ENCODE assay signal across 30 cellular contexts in genomic region chr3:88321696-88322095, GRCh38.
DNase-seq lines count a peak whose midpoint lies in the region; ATAC-seq and TF ChIP-seq lines count a peak whose summit lies in the region.
"Had no signal": no experiment of that assay in that cellular context is flagged by ENCODE, and none has a peak within 500 bp of the region (broad histone marks: within the 10 kb centered on the region; RNA-seq: fewer than 3 reads in every experiment).

No MANE protein-coding gene starts in this region.

- peak; percentile 62 for DNase-seq in HT1080 (ENCODE audit: low read depth)
- DNase-seq in NCI-H748 treated with DMSO at 0.1 percent for 48 hours (lab: John Stamatoyannopoulos, UW): peak; percentile 9
- DNase-seq in fibroblast of gingiva (ENCODE audit: low read depth): peak; percentile 18
- DNase-seq in sciatic nerve (ENCODE audit: low spot score): no peak
- DNase-seq in MV-4-11 (lab: John Stamatoyannopoulos, UW): no peak
- no peak for DNase-seq in hepatocyte (ENCODE audit: low spot score)
- no peak for DNase-seq in suprapubic skin (ENCODE audit: low spot score in 2 of 2)
- no peak for DNase-seq in smooth muscle cell (lab: John Stamatoyannopoulos, UW; ENCODE audit: unreplicated experiment)
- DNase-seq: activated CD4-positive, alpha-beta T cell treated with anti-CD3 and anti-CD28 coated beads, Interleukin-2, amount 10 ng/mL, durations not matched to agents 24 days and 14 days; activated effector memory CD4-positive, alpha-beta T cell treated with Interleukin-2 at 50 U/mL for 16 hours; anterior cingulate cortex; Caco-2; cortex of kidney; DMS79 treated with DMSO at 0.1 percent for 48 hours; effector memory CD4-positive, alpha-beta T cell; GDM1; midbrain; naive thymus-derived CD8-positive, alpha-beta T cell; NCI-H1436 treated with DMSO at 0.1 percent for 48 hours; NCI-H2171 treated with DMSO at 0.1 percent for 48 hours; NCI-H510A treated with DMSO at 0.1 percent for 48 hours; stimulated activated naive B cell treated with anti-CD40 and anti-IgM and Interleukin-4, amounts not matched to agents 10 μg/mL and 1 μg/mL and 100 μg/mL, for 72 hours; T1000; upper lobe of right lung had no signal

- no peak overlapping the region for H3K4me3 ChIP-seq in hepatocyte
- H3K4me3 ChIP-seq in suprapubic skin: no peak overlapping the region
- no peak overlapping the region for H3K4me3 ChIP-seq in smooth muscle cell
- H3K4me3 ChIP-seq: BLaER1 treated with 17β-estradiol and CSF1 and Interleukin-3, amounts not matched to agents 10 nM and 100 nM; cardiac muscle cell; SJSA1; upper lobe of right lung had no signal

- 44% methylated on average over 2 of the region's 2 CpGs for WGBS in hepatocyte (ENCODE audit: low lambda C conversion rate, missing lambda C conversion rate)
- 38% methylated on average over 2 of the region's 2 CpGs for WGBS in suprapubic skin
- 53% methylated on average over 2 of the region's 2 CpGs for WGBS in smooth muscle cell (ENCODE audit: low lambda C conversion rate)

- TF ChIP-seq EP300 in suprapubic skin (IDR thresholded peaks at IDR 0.05): no peak

- TF ChIP-seq POLR2A in suprapubic skin (IDR thresholded peaks at IDR 0.05): no peak

- H3K4me2 ChIP-seq in hepatocyte (no peak overlapping the region), smooth muscle cell (no peak overlapping the region)
- H3K4me2 ChIP-seq: BLaER1 treated with 17β-estradiol and CSF1 and Interleukin-3, amounts not matched to agents 10 nM and 100 nM had no signal

- no peaks in the 10 kb centered on the region for H3K79me2 ChIP-seq in hepatocyte
- H3K79me2 ChIP-seq in smooth muscle cell (ENCODE audit: low read depth): no peaks in the 10 kb centered on the region

- no peaks in the 10 kb centered on the region for H3F3A ChIP-seq in smooth muscle cell (ENCODE audit: low read depth)

- TF ChIP-seq CTCF in hepatocyte (IDR thresholded peaks at IDR 0.05; ENCODE audit: poor library complexity): no peak
- no peak for TF ChIP-seq CTCF in suprapubic skin (IDR thresholded peaks at IDR 0.05)
- no peak for TF ChIP-seq CTCF in smooth muscle cell (IDR thresholded peaks at IDR 0.05; ENCODE audit: borderline replicate concordance, insufficient read depth, poor library complexity, severe bottlenecking)

- H3K9me3 ChIP-seq in hepatocyte (ENCODE audit: low read depth): no peaks in the 10 kb centered on the region
- H3K9me3 ChIP-seq in suprapubic skin: peaks cover 2% of the 10 kb centered on the region
- no peaks in the 10 kb centered on the region for H3K9me3 ChIP-seq in smooth muscle cell (replicated peaks; ENCODE audit: low read depth)
- H3K9me3 ChIP-seq: BLaER1 treated with 17β-estradiol and CSF1 and Interleukin-3, amounts not matched to agents 10 nM and 100 nM; Caco-2; SJSA1; upper lobe of right lung had no signal

- no peak overlapping the region for H3K9ac ChIP-seq in smooth muscle cell (ENCODE audit: low read depth)
- H3K9ac ChIP-seq: BLaER1 treated with 17β-estradiol and CSF1 and Interleukin-3, amounts not matched to agents 10 nM and 100 nM had no signal

- intact Hi-C loops in sciatic nerve (cut with DNase I): no loop called here

- H3K36me3 ChIP-seq in hepatocyte (replicated peaks; ENCODE audit: insufficient read depth, low read depth): no peaks in the 10 kb centered on the region
- H3K36me3 ChIP-seq in suprapubic skin: no peaks in the 10 kb centered on the region
- H3K36me3 ChIP-seq in smooth muscle cell (ENCODE audit: low read depth): no peaks in the 10 kb centered on the region
- H3K36me3 ChIP-seq: BLaER1 treated with 17β-estradiol and CSF1 and Interleukin-3, amounts not matched to agents 10 nM and 100 nM; cardiac muscle cell; SJSA1; upper lobe of right lung had no signal

- H3K4me1 ChIP-seq in hepatocyte (ENCODE audit: insufficient read depth) (no peaks in the 10 kb centered on the region), suprapubic skin (no peaks in the 10 kb centered on the region), smooth muscle cell (ENCODE audit: low read depth) (no peaks in the 10 kb centered on the region)
- H3K4me1 ChIP-seq: BLaER1 treated with 17β-estradiol and CSF1 and Interleukin-3, amounts not matched to agents 10 nM and 100 nM; Caco-2; SJSA1; upper lobe of right lung had no signal

- H2AFZ ChIP-seq in hepatocyte (no peak overlapping the region), smooth muscle cell (ENCODE audit: low read depth) (no peak overlapping the region)

- H4K20me1 ChIP-seq in hepatocyte (ENCODE audit: insufficient read depth, poor library complexity, severe bottlenecking) (no peaks in the 10 kb centered on the region), smooth muscle cell (ENCODE audit: low read depth) (no peaks in the 10 kb centered on the region)
- H4K20me1 ChIP-seq: BLaER1 treated with 17β-estradiol and CSF1 and Interleukin-3, amounts not matched to agents 10 nM and 100 nM had no signal

- H3K27ac ChIP-seq in hepatocyte (no peak overlapping the region), suprapubic skin (no peak overlapping the region), smooth muscle cell (ENCODE audit: low read depth) (no peak overlapping the region)
- H3K27ac ChIP-seq: BLaER1 treated with 17β-estradiol and CSF1 and Interleukin-3, amounts not matched to agents 10 nM and 100 nM; cardiac muscle cell; epithelial cell of prostate; SJSA1; upper lobe of right lung; VCaP had no signal

- H3K27me3 ChIP-seq in hepatocyte: no peaks in the 10 kb centered on the region
- H3K27me3 ChIP-seq in suprapubic skin: no peaks in the 10 kb centered on the region
- H3K27me3 ChIP-seq in smooth muscle cell (ENCODE audit: low read depth): no peaks in the 10 kb centered on the region
- H3K27me3 ChIP-seq: BLaER1 treated with 17β-estradiol and CSF1 and Interleukin-3, amounts not matched to agents 10 nM and 100 nM; cardiac muscle cell; SJSA1; upper lobe of right lung had no signal

- peak; percentile 22 for ATAC-seq in sciatic nerve
- ATAC-seq: HepG2; naive thymus-derived CD8-positive, alpha-beta T cell; stimulated activated naive B cell treated with anti-CD40 and anti-IgM and Interleukin-4, amounts not matched to agents 10 μg/mL and 1 μg/mL and 100 μg/mL, for 72 hours; upper lobe of right lung had no signal

- no peaks in the 10 kb centered on the region for H3K9me2 ChIP-seq in hepatocyte (replicated peaks; ENCODE audit: insufficient read depth)

Comparison
In these comparisons a context has a peak if more than half of its experiments do, and no peak if none do; other contexts are left out.
1. DNase-seq: peak in HT1080 (single experiment), NCI-H748 treated with DMSO at 0.1 percent for 48 hours (single experiment) and fibroblast of gingiva (single experiment); none in sciatic nerve (single experiment), MV-4-11 (single experiment), hepatocyte (single experiment), suprapubic skin (0 of 2) and smooth muscle cell (single experiment).